1 cellular context compared by ENCODE assay signal in genomic region chr17:77862890-77863813, GRCh38.
TF ChIP-seq lines count a peak whose summit lies in the region.

No MANE protein-coding gene starts in this region.

TF ChIP-seq in HEK293, 187 proteins besides CTCF, POLR2A, EP300 and RAD21 (continued from another document):
- TF ChIP-seq ZNF768 (tag by site-specific recombination; IDR thresholded peaks at IDR 0.05) (peak; percentile 96; the same call in 1 of the 2 replicates), ZBTB21 (tag by site-specific recombination; IDR thresholded peaks at IDR 0.05) (no peak), ZNF664 (tag by site-specific recombination; IDR thresholded peaks at IDR 0.05) (peak; percentile 66; the same call in 1 of the 2 replicates), ZNF2 (tag by site-specific recombination; IDR thresholded peaks at IDR 0.05) (no peak)
